In the genomic region with DNA sequence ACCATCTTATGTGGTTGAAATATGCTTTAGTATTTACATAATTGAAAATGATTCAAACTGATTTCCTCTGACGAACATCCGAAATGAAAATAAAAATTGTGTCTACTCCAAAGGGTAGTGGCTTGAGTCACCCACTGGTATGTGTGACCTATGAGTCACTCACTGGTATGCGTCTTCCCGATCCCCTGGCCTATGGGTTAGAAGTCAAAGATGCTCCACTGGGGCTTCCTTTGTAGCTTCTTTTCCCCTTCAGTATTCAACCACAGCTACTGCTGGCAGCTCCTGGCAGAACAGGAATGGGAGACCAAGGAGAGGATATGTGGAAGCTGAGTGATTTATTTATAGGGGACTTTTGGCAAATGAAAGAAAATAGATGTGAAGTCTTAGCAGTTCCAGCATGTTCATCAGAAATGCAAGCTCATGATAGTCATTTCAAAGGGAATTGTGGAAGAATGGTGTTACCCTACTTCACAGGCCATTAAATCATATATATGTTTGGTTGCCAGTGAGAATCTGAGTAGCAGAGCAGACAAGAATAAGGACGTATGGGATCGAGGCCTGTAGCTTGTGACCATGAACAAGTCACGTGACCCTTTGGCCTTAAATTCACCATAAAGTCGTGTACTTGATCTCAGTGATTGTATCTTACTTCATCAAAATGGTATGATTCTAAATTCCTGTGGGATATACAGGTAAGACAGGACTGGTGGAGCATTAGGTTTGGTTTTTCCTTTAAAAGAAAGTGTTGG, we compare ENCODE assay signal across 8 cellular contexts.
A peak's percentile ranks its signal among the peaks of the same experiment; 100 is the strongest.
DNase-seq lines count a peak whose midpoint lies in the region; ATAC-seq, FAIRE-seq and TF ChIP-seq lines count a peak whose summit lies in the region.

No MANE protein-coding gene starts in this region.

- no peaks in the 10 kb centered on the region for H4K20me1 ChIP-seq in GM23248 (ENCODE audit: insufficient read depth)
- H4K20me1 ChIP-seq in GM12878 (ENCODE audit: control insufficient read depth, insufficient read depth) = no peaks in the 10 kb centered on the region

- peaks cover 69% of the 10 kb centered on the region for H3F3A ChIP-seq in GM23248 (ENCODE audit: insufficient read depth)

- no peak for TF ChIP-seq EP300 in GM12878 (IDR thresholded peaks at IDR 0.05; ENCODE audit: borderline replicate concordance in 1 of 2, control insufficient read depth in 1 of 2, low read depth in 2 of 2, low read length in 2 of 2)

- H3K9me2 ChIP-seq in GM23248 (ENCODE audit: insufficient read depth) = no peaks in the 10 kb centered on the region

- CTCF ChIA-PET in GM12878 (lab: Yijun Ruan, JAX) = interaction anchor here (0.8 to 1.4 kb wide), 3 partner anchors 10 to 216 kb away, joined by 3 to 5 read pairs (median 4); no protein-coding TSS in a partner anchor

- SMC1A ChIA-PET in GM12878 (lab: Charles Lee; ENCODE audit: uncharacterized antibody, unreplicated experiment) = interaction anchor here (0.7 to 1.8 kb wide), 2 partner anchors 26 to 164 kb away, joined by 3 to 5 read pairs; no protein-coding TSS in a partner anchor

- no peak for TF ChIP-seq RAD21 in GM12878 (IDR thresholded peaks at IDR 0.05; ENCODE audit: insufficient read depth, low read depth, low read length)

- 7 to 8% methylated on average over 8 of the region's 8 CpGs for WGBS in GM23248 (ENCODE audit: low coverage in 1 of 2, low lambda C conversion rate in 2 of 2, missing lambda C conversion rate in 2 of 2), 2 experiments
- 42% methylated on average over 8 of the region's 8 CpGs for WGBS in GM12878 (ENCODE audit: insufficient coverage, insufficient replicate concordance, low lambda C conversion rate, missing lambda C conversion rate)

- peak overlapping the region; percentile 69 for H3K9ac ChIP-seq in GM23248
- H3K9ac ChIP-seq in GM12878 (ENCODE audit: control insufficient read depth, insufficient read depth, low read length) = no peak overlapping the region
- H3K9ac ChIP-seq in kidney (ENCODE audit: low read length in 2 of 2) = peak overlapping the region in 1 of 2 donors; percentile 9

- intact Hi-C loops in GM12878 (cut with micrococcal nuclease; ENCODE audit: unreplicated experiment) = no loop called here
- intact Hi-C loops in kidney (cut with DNase I) = no loop called here

- H3K79me2 ChIP-seq in GM23248 (ENCODE audit: insufficient read depth) (peaks cover 31% of the 10 kb centered on the region), GM12878 (ENCODE audit: control insufficient read depth, insufficient read depth, low read length) (no peaks in the 10 kb centered on the region)

- BruUV-seq in GM12878 (replicated peaks; lab: Mats Ljungman, UMichigan) = no TSS peak

- H3K4me2 ChIP-seq in GM23248 (ENCODE audit: unreplicated experiment) (peak overlapping the region; percentile 80), GM12878 (ENCODE audit: control insufficient read depth, insufficient read depth) (no peak overlapping the region)

- DNase-seq in GM23248 (peak; percentile 97), SJSA1 (ENCODE audit: low read depth in 1 of 2, low spot score in 2 of 2) (peak; percentile 91 to 92), GM12878 (ENCODE audit: low read depth, low spot score) (no peak), kidney (peak; percentile 69), NCI-H1048 (lab: John Stamatoyannopoulos, UW) (no peak)
- peak; percentile 67 for DNase-seq in stimulated activated CD4-positive, alpha-beta T cell treated with anti-CD3 and anti-CD28 coated beads, Interleukin-4, amount 100 ng/mL, for 24 hours

- H3K4me3 ChIP-seq in GM23248 (peak overlapping the region; percentile 56), SJSA1 (no peak overlapping the region), GM12878 (no peak overlapping the region), kidney (ENCODE audit: low read length in 2 of 2) (peak overlapping the region in 1 of 2 donors; percentile 14)

- ATAC-seq in GM12878 = peak; percentile 92
- no peak for ATAC-seq in HG03025 (IDR thresholded peaks at IDR 0.05; ENCODE audit: low FRiP score, unreplicated experiment)
- ATAC-seq in GM21528 (IDR thresholded peaks at IDR 0.05; ENCODE audit: low FRiP score, unreplicated experiment) = no peak

- TF ChIP-seq CTCF in GM12878 (IDR thresholded peaks at IDR 0.05 in 2 of 3, conservative IDR thresholded peaks at IDR 0.05 in 1 of 3; ENCODE audit: control insufficient read depth in 2 of 3, extremely low read depth in 1 of 3, insufficient read depth in 1 of 3, low read depth in 3 of 3, low read length in 3 of 3) (no peak), kidney (IDR thresholded peaks at IDR 0.05; ENCODE audit: borderline replicate concordance, extremely low read depth, insufficient read depth) (no peak)

- H3K9me3 ChIP-seq in GM23248 (ENCODE audit: low read depth) (no peaks in the 10 kb centered on the region), SJSA1 (replicated peaks) (no peaks in the 10 kb centered on the region), GM12878 (replicated peaks; ENCODE audit: control insufficient read depth, insufficient read depth, low read length) (no peaks in the 10 kb centered on the region), kidney (ENCODE audit: control insufficient read depth in 1 of 2, low read length in 2 of 2) (no peaks in the 10 kb centered on the region)

- no peak for TF ChIP-seq POLR2A in GM12878 (IDR thresholded peaks at IDR 0.05; ENCODE audit: low read depth, low read length)

- POLR2A ChIA-PET in GM12878 (lab: Charles Lee) = interaction anchor here (0.6 kb wide), 1 partner anchor 409 kb away, joined by 3 read pairs; no protein-coding TSS in a partner anchor

- H3K27me3 ChIP-seq in GM23248 (replicated peaks; ENCODE audit: insufficient read depth) = no peaks in the 10 kb centered on the region
- no peaks in the 10 kb centered on the region for H3K27me3 ChIP-seq in SJSA1 (replicated peaks)
- no peaks in the 10 kb centered on the region for H3K27me3 ChIP-seq in GM12878 (replicated peaks in 1 of 2; ENCODE audit: control insufficient read depth in 2 of 2, insufficient read depth in 2 of 2, low read length in 1 of 2)

- H3K36me3 ChIP-seq in GM23248 (ENCODE audit: low read depth) = no peaks in the 10 kb centered on the region
- H3K36me3 ChIP-seq in SJSA1 = no peaks in the 10 kb centered on the region
- H3K36me3 ChIP-seq in GM12878 (ENCODE audit: control insufficient read depth in 2 of 2, insufficient read depth in 2 of 2, low read length in 1 of 2) = no peaks in the 10 kb centered on the region
- H3K36me3 ChIP-seq in kidney (ENCODE audit: control insufficient read depth in 1 of 2, insufficient read depth in 2 of 2, low read length in 2 of 2) = no peaks in the 10 kb centered on the region

- H2AFZ ChIP-seq in GM23248 (no peak overlapping the region), GM12878 (ENCODE audit: control insufficient read depth, low read depth, low read length) (no peak overlapping the region)

- RAD21 ChIA-PET in GM12878 (lab: Charles Lee; ENCODE audit: unreplicated experiment) = interaction anchor here (0.6 kb wide), 1 partner anchor 123 kb away, joined by 3 read pairs; no protein-coding TSS in a partner anchor

- no peak for FAIRE-seq in GM12878 (lab: Jason Lieb, UNC)
- peak; percentile 32 for FAIRE-seq in kidney (lab: Jason Lieb, UNC)

- in situ Hi-C loops in GM23248 (cut with MboI) = no loop called here
- in situ Hi-C loops in GM12878 (cut with MboI) = no loop called here

- H3K4me1 ChIP-seq in GM23248 (ENCODE audit: insufficient read depth) (peaks cover 73% of the 10 kb centered on the region), SJSA1 (replicated peaks) (peaks cover 55% of the 10 kb centered on the region), GM12878 (ENCODE audit: control insufficient read depth, insufficient read depth, low read length) (no peaks in the 10 kb centered on the region), kidney (ENCODE audit: control insufficient read depth in 1 of 2, insufficient read depth in 1 of 2, low read depth in 1 of 2, low read length in 2 of 2) (peaks cover 14 to 24% of the 10 kb centered on the region in 2 donors)

- peak overlapping the region; percentile 92 for H3K27ac ChIP-seq in GM23248
- H3K27ac ChIP-seq in SJSA1 = peak overlapping the region; percentile 91
- no peak overlapping the region for H3K27ac ChIP-seq in GM12878 (ENCODE audit: control insufficient read depth, insufficient read depth)
- H3K27ac ChIP-seq in kidney (ENCODE audit: low read depth in 2 of 2, low read length in 2 of 2) = peak overlapping the region; percentile 81 to 92

TF ChIP-seq in GM12878, 131 proteins besides CTCF, POLR2A, EP300 and RAD21 (continues in another document):
- TF ChIP-seq, protein P1, sequence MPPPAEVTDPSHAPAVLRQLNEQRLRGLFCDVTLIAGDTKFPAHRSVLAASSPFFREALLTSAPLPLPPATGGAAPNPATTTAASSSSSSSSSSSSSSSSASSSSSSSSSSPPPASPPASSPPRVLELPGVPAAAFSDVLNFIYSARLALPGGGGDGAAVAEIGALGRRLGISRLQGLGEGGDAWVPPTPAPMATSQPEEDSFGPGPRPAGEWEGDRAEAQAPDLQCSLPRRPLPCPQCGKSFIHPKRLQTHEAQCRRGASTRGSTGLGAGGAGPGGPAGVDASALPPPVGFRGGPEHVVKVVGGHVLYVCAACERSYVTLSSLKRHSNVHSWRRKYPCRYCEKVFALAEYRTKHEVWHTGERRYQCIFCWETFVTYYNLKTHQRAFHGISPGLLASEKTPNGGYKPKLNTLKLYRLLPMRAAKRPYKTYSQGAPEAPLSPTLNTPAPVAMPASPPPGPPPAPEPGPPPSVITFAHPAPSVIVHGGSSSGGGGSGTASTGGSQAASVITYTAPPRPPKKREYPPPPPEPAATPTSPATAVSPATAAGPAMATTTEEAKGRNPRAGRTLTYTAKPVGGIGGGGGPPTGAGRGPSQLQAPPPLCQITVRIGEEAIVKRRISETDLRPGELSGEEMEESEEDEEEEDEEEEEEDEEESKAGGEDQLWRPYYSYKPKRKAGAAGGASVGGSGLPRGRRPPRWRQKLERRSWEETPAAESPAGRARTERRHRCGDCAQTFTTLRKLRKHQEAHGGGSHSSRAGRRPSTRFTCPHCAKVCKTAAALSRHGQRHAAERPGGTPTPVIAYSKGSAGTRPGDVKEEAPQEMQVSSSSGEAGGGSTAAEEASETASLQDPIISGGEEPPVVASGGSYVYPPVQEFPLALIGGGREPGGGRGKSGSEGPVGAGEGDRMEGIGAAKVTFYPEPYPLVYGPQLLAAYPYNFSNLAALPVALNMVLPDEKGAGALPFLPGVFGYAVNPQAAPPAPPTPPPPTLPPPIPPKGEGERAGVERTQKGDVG (CRISPR knock-in tag; IDR thresholded peaks at IDR 0.05) = no peak
- TF ChIP-seq ZNF274 (IDR thresholded peaks at IDR 0.05; ENCODE audit: insufficient read depth, insufficient read length) = no peak
- no peak for TF ChIP-seq MTA3 (IDR thresholded peaks at IDR 0.05; ENCODE audit: borderline replicate concordance, low read length)
- TF ChIP-seq ZNF384 (IDR thresholded peaks at IDR 0.05; ENCODE audit: borderline replicate concordance, low read depth, low read length) = no peak
- no peak for TF ChIP-seq PML (IDR thresholded peaks at IDR 0.05; ENCODE audit: low read length)
- TF ChIP-seq BACH1 (IDR thresholded peaks at IDR 0.05; ENCODE audit: borderline replicate concordance) = no peak
- TF ChIP-seq SMAD5 (IDR thresholded peaks at IDR 0.05; ENCODE audit: low read depth) = no peak
- peak; percentile 36; the same call in 1 of the 2 replicates for TF ChIP-seq CREM (IDR thresholded peaks at IDR 0.05; ENCODE audit: low read depth)
- peak; percentile 57 for TF ChIP-seq JUNB (IDR thresholded peaks at IDR 0.05)
- no peak for TF ChIP-seq SRF (IDR thresholded peaks at IDR 0.05; ENCODE audit: low read depth in 2 of 2, low read length in 2 of 2)
- TF ChIP-seq STAT1 (conservative IDR thresholded peaks at IDR 0.05) = no peak

Comparison
In these comparisons a context has a peak if more than half of its experiments do, and no peak if none do; other contexts are left out.
1. DNase-seq: peak in GM23248 (single experiment), SJSA1 (2 of 2), kidney (single experiment) and stimulated activated CD4-positive, alpha-beta T cell treated with anti-CD3 and anti-CD28 coated beads, Interleukin-4, amount 100 ng/mL, for 24 hours (single experiment); none in GM12878 (single experiment) and NCI-H1048 (single experiment).